ENCODE assay signal across 21 cellular contexts in genomic region chr19:43913383-43913782, GRCh38. TPM values are rescaled to one million over a fixed set of nuclear protein-coding genes. Genes with fewer than 3 reads are reported as not detected.
A peak's percentile ranks its signal among the peaks of the same experiment; 100 is the strongest.
DNase-seq lines count a peak whose midpoint lies in the region; ATAC-seq, FAIRE-seq and TF ChIP-seq lines count a peak whose summit lies in the region.
"Had no signal": no experiment of that assay in that cellular context is flagged by ENCODE, and none has a peak within 500 bp of the region (broad histone marks: within the 10 kb centered on the region; RNA-seq: fewer than 3 reads in every experiment).

No MANE protein-coding gene starts in this region.

- no peak overlapping the region for H2BK15ac ChIP-seq in mesendoderm (replicated peaks; ENCODE audit: low read depth)

- no TSS peak for BruUV-seq in HepG2 (replicated peaks; lab: Mats Ljungman, UMichigan)

- no peak overlapping the region for H3K23ac ChIP-seq in mesendoderm (ENCODE audit: low read length)

- H3K27me3 ChIP-seq in liver (ENCODE audit: control insufficient read depth in 4 of 4, insufficient read depth in 4 of 4, low read length in 3 of 4) (no peaks in the 10 kb centered on the region), HepG2 (ENCODE audit: control insufficient read depth in 1 of 2, insufficient read depth in 2 of 2, low read length in 2 of 2) (no peaks in the 10 kb centered on the region), mesendoderm (ENCODE audit: insufficient read depth, low read length, poor library complexity) (no peaks in the 10 kb centered on the region)
- H3K27me3 ChIP-seq: BE2C had no signal

- H3K4me2 ChIP-seq in HepG2 (ENCODE audit: low read depth, low read length) (no peak overlapping the region), mesendoderm (ENCODE audit: low read length) (no peak overlapping the region)

- no peak overlapping the region for H4K5ac ChIP-seq in mesendoderm (ENCODE audit: low read length)

- H2AK5ac ChIP-seq in mesendoderm (ENCODE audit: low read length), result no peak overlapping the region

- no peak for TF ChIP-seq CTCF in liver (IDR thresholded peaks at IDR 0.05; ENCODE audit: low read depth, low read length, missing input control)
- TF ChIP-seq CTCF in HepG2 (CRISPR knock-in tag; IDR thresholded peaks at IDR 0.05), result no peak
- no peak for TF ChIP-seq CTCF in coronary artery (IDR thresholded peaks at IDR 0.05)

- no peak overlapping the region for H2AFZ ChIP-seq in HepG2 (ENCODE audit: low read length)

- no peak overlapping the region for H3K4ac ChIP-seq in mesendoderm (ENCODE audit: low read depth, low read length)

- H2BK120ac ChIP-seq in mesendoderm (ENCODE audit: low read depth, low read length), result no peak overlapping the region

- H3K36me3 ChIP-seq in liver (ENCODE audit: control insufficient read depth in 4 of 4, insufficient read depth in 3 of 4, low read depth in 1 of 4, low read length in 3 of 4) (peaks cover 19 to 60% (median 52%) of the 10 kb centered on the region in 4 donors), HepG2 (replicated peaks in 1 of 2; ENCODE audit: control insufficient read depth in 1 of 2, insufficient read depth in 2 of 2, low read length in 2 of 2) (peaks cover 10 to 32% of the 10 kb centered on the region in 2 experiments), mesendoderm (ENCODE audit: control insufficient read depth, insufficient read depth, low read length) (peaks cover 11% of the 10 kb centered on the region)

- no peak for TF ChIP-seq POLR2A in HepG2 (IDR thresholded peaks at IDR 0.05; ENCODE audit: insufficient read depth in 1 of 2, low read depth in 2 of 2, low read length in 2 of 2)

- no peak overlapping the region for H3K56ac ChIP-seq in mesendoderm (ENCODE audit: low read length)

- POLR2A ChIA-PET in HepG2 (lab: Yijun Ruan, JAX), result no interaction called here

- H3K79me2 ChIP-seq in HepG2 (ENCODE audit: insufficient read depth, low read length) (no peaks in the 10 kb centered on the region), mesendoderm (ENCODE audit: control insufficient read depth, insufficient read depth, low read length) (no peaks in the 10 kb centered on the region)

- H3K4me1 ChIP-seq in liver (ENCODE audit: control insufficient read depth in 4 of 4, insufficient read depth in 4 of 4, low read length in 3 of 4) (no peaks in the 10 kb centered on the region), HepG2 (ENCODE audit: insufficient read depth, low read length) (no peaks in the 10 kb centered on the region), mesendoderm (ENCODE audit: control insufficient read depth, low read depth, low read length) (no peaks in the 10 kb centered on the region)
- H3K4me1 ChIP-seq: BE2C had no signal

- FAIRE-seq in HepG2 (lab: Jason Lieb, UNC), result no peak
- FAIRE-seq: GM12891 had no signal

- intact Hi-C loops in HepG2 (cut with micrococcal nuclease; ENCODE audit: unreplicated experiment), result no loop called here

- in situ Hi-C loops in HepG2 (cut with HindIII; ENCODE audit: extremely low pct_ligation_motif_present, low pct_unique_long_range_greater_than_20kb), result no loop called here

- H3K4me3 ChIP-seq in liver (ENCODE audit: low read depth in 1 of 3, low read length in 3 of 3) (peak overlapping the region in 2 of 3 donors; percentile 7 to 77), HepG2 (replicated peaks in 1 of 3; ENCODE audit: insufficient read depth in 1 of 3, low read depth in 2 of 3, low read length in 3 of 3) (no peak overlapping the region), coronary artery (peak overlapping the region; percentile 22), mesendoderm (ENCODE audit: low read length) (peak overlapping the region; percentile 11)
- H3K4me3 ChIP-seq: SK-N-MC had no signal

- H3K79me1 ChIP-seq in mesendoderm (ENCODE audit: low read length), result no peaks in the 10 kb centered on the region

- H3K27ac ChIP-seq in liver (ENCODE audit: low read depth in 1 of 2, low read length in 2 of 2), result no peak overlapping the region
- H3K27ac ChIP-seq in HepG2 (ENCODE audit: extremely low read length, insufficient read depth, low read length), result no peak overlapping the region
- no peak overlapping the region for H3K27ac ChIP-seq in coronary artery
- no peak overlapping the region for H3K27ac ChIP-seq in mesendoderm (ENCODE audit: low read depth, low read length)
- H3K27ac ChIP-seq: SK-N-MC had no signal

- H3K18ac ChIP-seq in mesendoderm (ENCODE audit: low read length), result no peak overlapping the region

- TF ChIP-seq RAD21 in liver (IDR thresholded peaks at IDR 0.05), result no peak
- no peak for TF ChIP-seq RAD21 in HepG2 (CRISPR knock-in tag; IDR thresholded peaks at IDR 0.05)

- TF ChIP-seq EP300 in HepG2 (IDR thresholded peaks at IDR 0.05; ENCODE audit: low read depth in 2 of 2, low read length in 2 of 2) (no peak), HepG2 (CRISPR knock-in tag; IDR thresholded peaks at IDR 0.05; ENCODE audit: borderline replicate concordance) (no peak)

- WGBS in liver, result 98% methylated on average over 7 of the region's 7 CpGs
- WGBS in HepG2 (ENCODE audit: low lambda C conversion rate), result 95% methylated on average over 7 of the region's 7 CpGs
- no CpG with 5 or more reads among the region's 7 CpGs for WGBS in mesendoderm (ENCODE audit: extremely low coverage, insufficient coverage, low lambda C conversion rate)

- H4K8ac ChIP-seq in mesendoderm (ENCODE audit: low read depth, low read length), result no peak overlapping the region

- no peak overlapping the region for H3K9ac ChIP-seq in liver (ENCODE audit: low read depth in 1 of 2, low read length in 2 of 2)
- H3K9ac ChIP-seq in HepG2 (ENCODE audit: insufficient read depth, low read depth, low read length), result no peak overlapping the region
- no peak overlapping the region for H3K9ac ChIP-seq in mesendoderm (ENCODE audit: low read length)

- H3K9me3 ChIP-seq in liver (ENCODE audit: control insufficient read depth in 4 of 4, low read length in 3 of 4) (peaks cover 51 to 97% (median 79%) of the 10 kb centered on the region in 4 donors), HepG2 (ENCODE audit: low read length) (peaks cover 50% of the 10 kb centered on the region)

- CTCF ChIA-PET in HepG2 (lab: Yijun Ruan, JAX; ENCODE audit: low intra/inter-chr PET ratio, low total read pairs), result no interaction called here

- ATAC-seq in HepG2 (no peak), HG03025 (IDR thresholded peaks at IDR 0.05; ENCODE audit: low FRiP score, unreplicated experiment) (no peak)

- no peak overlapping the region for H2BK5ac ChIP-seq in mesendoderm (ENCODE audit: low read length)

- H4K20me1 ChIP-seq in HepG2 (ENCODE audit: insufficient read depth, low read length), result no peaks in the 10 kb centered on the region

- DNase-seq in HepG2 (ENCODE audit: low spot score), result no peak
- DNase-seq in coronary artery (ENCODE audit: low spot score), result no peak
- DNase-seq in mesendoderm, result peak; percentile 32
- no peak for DNase-seq in HuH-7 (ENCODE audit: low spot score)
- DNase-seq in hypothalamus (lab: John Stamatoyannopoulos, UW), result no peak
- no peak for DNase-seq in NCI-H524 treated with DMSO at 0.1 percent for 48 hours (lab: John Stamatoyannopoulos, UW)
- DNase-seq: 8988T, BE2C, DMS 273 treated with DMSO at 0.1 percent for 48 hours, GF-D8, GOT3, HFFc6, KBM-7, NCI-H1417 treated with DMSO at 0.1 percent for 48 hours, NCI-H2029, NCI-H510A, NCI-H82 had no signal

RNA-seq across cellular contexts. Expression of gene ZNF45, which starts 21.7 kb away (rescaled TPM):
- total RNA-seq in liver (10 to 100 TPM in 1 of 2 donors, 1 to 10 TPM in 1; 6.0 to 11.1 TPM), HepG2 (2016; rRNA removed; fragmentation: Illumina TruSeq; extraction: Trizol) (11.3 and 13.0 TPM in 2 replicates)
- polyA plus RNA-seq in liver (1 to 10 TPM; 1.5 to 2.5 TPM), HepG2 (2011; rRNA removed) (2.4 and 2.8 TPM in 2 replicates)
- 1.8 and 1.9 TPM in 2 replicates for total RNA-seq in HepG2 (2016; cell fraction: cytosol; rRNA removed; fragmentation: Illumina TruSeq; extraction: Trizol; ENCODE audit: low read depth)
- 11.6 and 15.8 TPM in 2 replicates for total RNA-seq in HepG2 (2016; cell fraction: insoluble cytoplasmic fraction; rRNA removed; fragmentation: Illumina TruSeq; extraction: Trizol)
- 5.1 and 6.6 TPM in 2 replicates for total RNA-seq in HepG2 (2016; cell fraction: membrane; rRNA removed; fragmentation: Illumina TruSeq; extraction: Trizol)
- 11.7 and 14.4 TPM in 2 replicates for total RNA-seq in HepG2 (2016; cell fraction: nucleus; rRNA removed; fragmentation: Illumina TruSeq; extraction: Trizol)
- 1.7 and 2.0 TPM in 2 replicates for polyA plus RNA-seq in HepG2 (2011; cell fraction: cytosol; rRNA removed)
- 3.3 and 4.8 TPM in 2 replicates for polyA plus RNA-seq in HepG2 (2011; cell fraction: nucleus; rRNA removed)
- 3.0 and 3.8 TPM in 2 replicates for polyA plus RNA-seq in HepG2 (2012)
- 0.66 and 0.70 TPM in 2 replicates for polyA plus RNA-seq in HepG2 (2016; cell fraction: cytosol; fragmentation: Illumina TruSeq; extraction: Trizol; ENCODE audit: low read depth)
- polyA plus RNA-seq in HepG2 (2016; cell fraction: insoluble cytoplasmic fraction; fragmentation: Illumina TruSeq; extraction: Trizol; ENCODE audit: low read depth), result 8.4 and 8.8 TPM in 2 replicates
- polyA plus RNA-seq in HepG2 (2016; cell fraction: membrane; fragmentation: Illumina TruSeq; extraction: Trizol; ENCODE audit: low read depth), result 2.1 and 3.1 TPM in 2 replicates
- polyA plus RNA-seq in HepG2 (2016; cell fraction: nucleus; fragmentation: Illumina TruSeq; extraction: Trizol; ENCODE audit: insufficient read depth, low read depth), result 12.8 and 15.1 TPM in 2 replicates
- polyA minus RNA-seq in HepG2 (2011; rRNA and poly(A)+ RNA removed; ENCODE audit: low replicate concordance), result 3.1 and 11.3 TPM in 2 replicates
- polyA minus RNA-seq in HepG2 (2011; cell fraction: cytosol; rRNA and poly(A)+ RNA removed), result 1.3 and 3.2 TPM in 2 replicates
- polyA minus RNA-seq in HepG2 (2011; cell fraction: nucleus; rRNA and poly(A)+ RNA removed), result 10.9 and 14.5 TPM in 2 replicates
- 11.7 TPM for polyA plus RNA-seq in mesendoderm (2013, experiment 1 of 2)
- 11.9 TPM for polyA plus RNA-seq in mesendoderm (2013, experiment 2 of 2)

RNA-seq across cellular contexts. Expression of gene ZNF404, which starts 29.6 kb away (rescaled TPM):
- total RNA-seq in liver (under 1 TPM; 0.33 TPM), HepG2 (2016; rRNA removed; fragmentation: Illumina TruSeq; extraction: Trizol) (1.2 and 2.6 TPM in 2 replicates)
- polyA plus RNA-seq in liver (under 1 TPM; 0.21 to 0.31 TPM), HepG2 (2011; rRNA removed) (0.61 and 1.0 TPM in 2 replicates)
- total RNA-seq in HepG2 (2016; cell fraction: cytosol; rRNA removed; fragmentation: Illumina TruSeq; extraction: Trizol; ENCODE audit: low read depth), result 0.40 and 0.44 TPM in 2 replicates
- 1.5 and 1.8 TPM in 2 replicates for total RNA-seq in HepG2 (2016; cell fraction: insoluble cytoplasmic fraction; rRNA removed; fragmentation: Illumina TruSeq; extraction: Trizol)
- total RNA-seq in HepG2 (2016; cell fraction: membrane; rRNA removed; fragmentation: Illumina TruSeq; extraction: Trizol), result 0.52 and 1.1 TPM in 2 replicates
- 1.6 and 1.7 TPM in 2 replicates for total RNA-seq in HepG2 (2016; cell fraction: nucleus; rRNA removed; fragmentation: Illumina TruSeq; extraction: Trizol)
- polyA plus RNA-seq in HepG2 (2011; cell fraction: cytosol; rRNA removed), result 0.20 and 0.38 TPM in 2 replicates
- 0.87 and 2.3 TPM in 2 replicates for polyA plus RNA-seq in HepG2 (2011; cell fraction: nucleus; rRNA removed)
- polyA plus RNA-seq in HepG2 (2012), result 1.7 and 1.8 TPM in 2 replicates
- polyA plus RNA-seq in HepG2 (2016; cell fraction: cytosol; fragmentation: Illumina TruSeq; extraction: Trizol; ENCODE audit: low read depth), result 0.07 and 0.34 TPM in 2 replicates
- polyA plus RNA-seq in HepG2 (2016; cell fraction: insoluble cytoplasmic fraction; fragmentation: Illumina TruSeq; extraction: Trizol; ENCODE audit: low read depth), result 1.3 and 1.6 TPM in 2 replicates
- polyA plus RNA-seq in HepG2 (2016; cell fraction: membrane; fragmentation: Illumina TruSeq; extraction: Trizol; ENCODE audit: low read depth), result 0.23 and 0.26 TPM in 2 replicates
- polyA plus RNA-seq in HepG2 (2016; cell fraction: nucleus; fragmentation: Illumina TruSeq; extraction: Trizol; ENCODE audit: insufficient read depth, low read depth), result 1.7 and 3.0 TPM in 2 replicates
- not detected in 2 replicates for polyA minus RNA-seq in HepG2 (2011; rRNA and poly(A)+ RNA removed; ENCODE audit: low replicate concordance)
- 0.44 and 0.49 TPM in 2 replicates for polyA minus RNA-seq in HepG2 (2011; cell fraction: cytosol; rRNA and poly(A)+ RNA removed)
- 0.77 and 0.99 TPM in 2 replicates for polyA minus RNA-seq in HepG2 (2011; cell fraction: nucleus; rRNA and poly(A)+ RNA removed)
- 5.3 TPM for polyA plus RNA-seq in mesendoderm (2013, experiment 1 of 2)
- 5.0 TPM for polyA plus RNA-seq in mesendoderm (2013, experiment 2 of 2)

RNA-seq across cellular contexts. Expression of gene ZNF221, which starts 37.6 kb away (rescaled TPM):
- total RNA-seq in liver (1 to 10 TPM; 2.9 to 3.5 TPM), HepG2 (2016; rRNA removed; fragmentation: Illumina TruSeq; extraction: Trizol) (3.4 and 4.5 TPM in 2 replicates)
- polyA plus RNA-seq in liver (under 1 TPM; 0.30 to 0.51 TPM), HepG2 (2011; rRNA removed) (0.40 and 0.48 TPM in 2 replicates)
- total RNA-seq in HepG2 (2016; cell fraction: cytosol; rRNA removed; fragmentation: Illumina TruSeq; extraction: Trizol; ENCODE audit: low read depth), result 0.51 and 0.71 TPM in 2 replicates
- 3.4 and 3.9 TPM in 2 replicates for total RNA-seq in HepG2 (2016; cell fraction: insoluble cytoplasmic fraction; rRNA removed; fragmentation: Illumina TruSeq; extraction: Trizol)
- total RNA-seq in HepG2 (2016; cell fraction: membrane; rRNA removed; fragmentation: Illumina TruSeq; extraction: Trizol), result 1.6 and 1.7 TPM in 2 replicates
- total RNA-seq in HepG2 (2016; cell fraction: nucleus; rRNA removed; fragmentation: Illumina TruSeq; extraction: Trizol), result 6.2 TPM in 2 replicates
- polyA plus RNA-seq in HepG2 (2011; cell fraction: cytosol; rRNA removed), result 0.17 and 0.35 TPM in 2 replicates
- 1.0 and 2.0 TPM in 2 replicates for polyA plus RNA-seq in HepG2 (2011; cell fraction: nucleus; rRNA removed)
- 0.73 and 1.4 TPM in 2 replicates for polyA plus RNA-seq in HepG2 (2012)
- 0.12 TPM in 1 of 2 replicates, not detected in the other for polyA plus RNA-seq in HepG2 (2016; cell fraction: cytosol; fragmentation: Illumina TruSeq; extraction: Trizol; ENCODE audit: low read depth)
- polyA plus RNA-seq in HepG2 (2016; cell fraction: insoluble cytoplasmic fraction; fragmentation: Illumina TruSeq; extraction: Trizol; ENCODE audit: low read depth), result 0.53 and 0.87 TPM in 2 replicates
- not detected in 2 replicates for polyA plus RNA-seq in HepG2 (2016; cell fraction: membrane; fragmentation: Illumina TruSeq; extraction: Trizol; ENCODE audit: low read depth)
- 3.3 and 3.4 TPM in 2 replicates for polyA plus RNA-seq in HepG2 (2016; cell fraction: nucleus; fragmentation: Illumina TruSeq; extraction: Trizol; ENCODE audit: insufficient read depth, low read depth)
- 0.40 and 1.2 TPM in 2 replicates for polyA minus RNA-seq in HepG2 (2011; rRNA and poly(A)+ RNA removed; ENCODE audit: low replicate concordance)
- 1.6 and 1.9 TPM in 2 replicates for polyA minus RNA-seq in HepG2 (2011; cell fraction: cytosol; rRNA and poly(A)+ RNA removed)
- 8.4 and 13.6 TPM in 2 replicates for polyA minus RNA-seq in HepG2 (2011; cell fraction: nucleus; rRNA and poly(A)+ RNA removed)
- 1.3 TPM for polyA plus RNA-seq in mesendoderm (2013, experiment 1 of 2)
- polyA plus RNA-seq in mesendoderm (2013, experiment 2 of 2), result 1.3 TPM

Comparison
In these comparisons a context has a peak if more than half of its experiments do, and no peak if none do; other contexts are left out.
1. H3K4me3 ChIP-seq: peak in liver (2 of 3), coronary artery (single experiment) and mesendoderm (single experiment); none in HepG2 (0 of 3).